ENCODE assay signal across 7 cellular contexts in the genomic region with DNA sequence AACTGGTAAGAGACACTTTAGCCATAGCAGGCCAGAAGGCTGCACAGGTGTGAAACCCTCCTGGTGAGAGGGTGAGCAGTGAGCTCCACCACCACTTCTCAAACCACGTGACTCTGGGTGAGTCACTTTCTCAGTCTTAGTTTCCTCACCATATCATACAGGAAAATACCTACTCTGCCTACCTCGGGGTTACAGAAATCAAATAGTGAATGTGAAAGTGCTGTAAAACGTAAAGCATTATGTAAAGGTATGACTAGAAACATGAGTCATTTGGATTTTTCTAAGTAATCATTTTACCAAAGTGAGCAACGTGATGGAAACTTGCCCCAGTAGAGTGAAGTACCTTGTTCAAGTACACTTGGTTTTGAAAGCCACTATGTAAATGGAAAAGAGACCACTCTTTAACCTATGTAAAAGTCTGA. TPM values are rescaled to one million over a fixed set of nuclear protein-coding genes. Genes with fewer than 3 reads are reported as not detected.
A peak's percentile ranks its signal among the peaks of the same experiment; 100 is the strongest.
DNase-seq lines count a peak whose midpoint lies in the region; ATAC-seq, FAIRE-seq and TF ChIP-seq lines count a peak whose summit lies in the region.

No MANE protein-coding gene starts in this region.

- peaks cover 6% of the 10 kb centered on the region for H3K36me3 Mint-ChIP-seq in endothelial cell (ENCODE audit: low read depth, unreplicated experiment)

- no peaks in the 10 kb centered on the region for H3K9me1 ChIP-seq in endothelial cell of umbilical vein (replicated peaks; ENCODE audit: control insufficient read depth, extremely low read depth, insufficient read depth, low read length)

- H3K27ac ChIP-seq in endothelial cell of umbilical vein (ENCODE audit: insufficient read depth, low read depth, low read length) = peak overlapping the region; percentile 17

- ATAC-seq in GM19452 (IDR thresholded peaks at IDR 0.05; ENCODE audit: unreplicated experiment) (peak; percentile 87), HG03342 (IDR thresholded peaks at IDR 0.05; ENCODE audit: unreplicated experiment) (peak; percentile 85)

- peaks cover 14% of the 10 kb centered on the region for H4K20me1 ChIP-seq in endothelial cell of umbilical vein (replicated peaks; ENCODE audit: control insufficient read depth, extremely low read depth, insufficient read depth, low read length)

- no peak overlapping the region for H3K4me3 ChIP-seq in endothelial cell of umbilical vein (replicated peaks in 1 of 3; ENCODE audit: insufficient read depth in 1 of 3, low read depth in 1 of 3, low read length in 3 of 3)

- TF ChIP-seq CTCF in endothelial cell of umbilical vein (IDR thresholded peaks at IDR 0.05; ENCODE audit: extremely low read depth in 1 of 2, insufficient read depth in 1 of 2, low read depth in 1 of 2, low read length in 2 of 2) = no peak
- no peak for TF ChIP-seq CTCF in endothelial cell (IDR thresholded peaks at IDR 0.05; ENCODE audit: unreplicated experiment)

- intact Hi-C loops in endothelial cell of umbilical vein (cut with micrococcal nuclease) = no loop called here

- POLR2A ChIA-PET in endothelial cell of umbilical vein (lab: Charles Lee) = no interaction called here

- H3K79me2 ChIP-seq in endothelial cell of umbilical vein (ENCODE audit: control insufficient read depth, insufficient read depth, low read length) = peaks cover 99% of the 10 kb centered on the region

- CTCF ChIA-PET in endothelial cell of umbilical vein (lab: Charles Lee) = interaction anchor here (0.8 to 2.5 kb wide), 3 partner anchors 17 to 41 kb away, joined by 3 to 6 read pairs (median 3); no protein-coding TSS in a partner anchor

- no peak overlapping the region for H3K4me3 Mint-ChIP-seq in endothelial cell (ENCODE audit: unreplicated experiment)

- no peak overlapping the region for H3K9ac ChIP-seq in endothelial cell of umbilical vein (replicated peaks; ENCODE audit: extremely low read depth, insufficient read depth, low read length)

- no peaks in the 10 kb centered on the region for H3K9me3 ChIP-seq in endothelial cell of umbilical vein (replicated peaks; ENCODE audit: control insufficient read depth, insufficient read depth, low read length)

- FAIRE-seq in endothelial cell of umbilical vein (lab: Jason Lieb, UNC) = no peak

- no peaks in the 10 kb centered on the region for H3K36me3 ChIP-seq in endothelial cell of umbilical vein (ENCODE audit: control insufficient read depth in 2 of 2, extremely low read depth in 1 of 2, insufficient read depth in 2 of 2, low read length in 2 of 2)

- H3K9me3 Mint-ChIP-seq in endothelial cell (ENCODE audit: unreplicated experiment) = no peaks in the 10 kb centered on the region

- peaks cover 32% of the 10 kb centered on the region for H3K4me1 Mint-ChIP-seq in endothelial cell (ENCODE audit: unreplicated experiment)

- TF ChIP-seq POLR2A in endothelial cell of umbilical vein (IDR thresholded peaks at IDR 0.05; ENCODE audit: low read depth, low read length) = no peak

- H3K4me2 ChIP-seq in endothelial cell of umbilical vein (ENCODE audit: insufficient read depth, low read length) = peak overlapping the region; percentile 71

- H3K27me3 Mint-ChIP-seq in endothelial cell (ENCODE audit: unreplicated experiment) = no peaks in the 10 kb centered on the region

- peak; percentile 82 for DNase-seq in activated CD4-positive, alpha-beta T cell treated with anti-CD3 and anti-CD28 coated beads for 48 hours
- DNase-seq in endothelial cell of umbilical vein (ENCODE audit: low read depth, low spot score) (peak; percentile 16), amygdala (lab: John Stamatoyannopoulos, UW) (no peak), endothelial cell (ENCODE audit: low spot score) (no peak)
- peak; percentile 23 to 34 for DNase-seq in stimulated activated CD4-positive, alpha-beta T cell treated with anti-CD3 and anti-CD28 coated beads, Interleukin-1b, Interleukin-23, amount 100 ng/mL, for 1 hour (ENCODE audit: low read depth in 2 of 2)

- peaks cover 26% of the 10 kb centered on the region for H3K4me1 ChIP-seq in endothelial cell of umbilical vein (ENCODE audit: control insufficient read depth, extremely low read depth, insufficient read depth, low read length)

- H2AFZ ChIP-seq in endothelial cell of umbilical vein (ENCODE audit: low read depth, low read length) = no peak overlapping the region

- H3K27me3 ChIP-seq in endothelial cell of umbilical vein (ENCODE audit: control insufficient read depth in 2 of 2, insufficient read depth in 2 of 2, low read length in 2 of 2) = no peaks in the 10 kb centered on the region

- dilution Hi-C loops in endothelial cell of umbilical vein (cut with MboI; ENCODE audit: extremely low pct_ligation_motif_present, low sequenced_read_pairs) = no loop called here

- BruUV-seq in endothelial cell of umbilical vein (replicated peaks; lab: Mats Ljungman, UMichigan) = no TSS peak

- no peak overlapping the region for H3K27ac Mint-ChIP-seq in endothelial cell (ENCODE audit: unreplicated experiment)

TF ChIP-seq in endothelial cell of umbilical vein, 7 proteins besides CTCF, POLR2A, EP300 and RAD21:
- TF ChIP-seq JUN (IDR thresholded peaks at IDR 0.05; ENCODE audit: borderline replicate concordance, insufficient read depth, insufficient read length, low read depth) (peak; percentile 28), GATA2 (IDR thresholded peaks at IDR 0.05; ENCODE audit: insufficient read depth, insufficient read length, low read depth, low read length) (no peak), FOS (IDR thresholded peaks at IDR 0.05; ENCODE audit: borderline replicate concordance, insufficient read depth, low read length) (peak; percentile 33)
TF ChIP-seq in endothelial cell of umbilical vein: peak in this region for 2.

RNA-seq across cellular contexts. Expression of gene USP12, which starts 40.4 kb away (rescaled TPM):
- total RNA-seq in endothelial cell of umbilical vein (31.5 and 33.4 TPM in 2 replicates), endothelial cell (ENCODE audit: unreplicated experiment) (29.7 TPM)
- 3.4 and 6.2 TPM in 2 replicates for polyA plus RNA-seq in endothelial cell of umbilical vein
- 9.1 and 9.2 TPM in 2 replicates for polyA plus RNA-seq in endothelial cell of umbilical vein (2011; cell fraction: cytosol; rRNA removed)
- polyA plus RNA-seq in endothelial cell of umbilical vein (2011; cell fraction: nucleus; rRNA removed) = 10.0 and 13.8 TPM in 2 replicates
- 20.2 and 37.7 TPM in 2 replicates for polyA plus RNA-seq in endothelial cell of umbilical vein (2012)
- 11.1 and 12.3 TPM in 2 replicates for polyA minus RNA-seq in endothelial cell of umbilical vein
- polyA minus RNA-seq in endothelial cell of umbilical vein (2011; cell fraction: cytosol; rRNA and poly(A)+ RNA removed) = 7.7 TPM
- 20.1 and 23.9 TPM in 2 replicates for polyA minus RNA-seq in endothelial cell of umbilical vein (2011; cell fraction: nucleus; rRNA and poly(A)+ RNA removed)

Comparison
In these comparisons a context has a peak if more than half of its experiments do, and no peak if none do; other contexts are left out.
1. DNase-seq: peak in activated CD4-positive, alpha-beta T cell treated with anti-CD3 and anti-CD28 coated beads for 48 hours (single experiment), endothelial cell of umbilical vein (single experiment) and stimulated activated CD4-positive, alpha-beta T cell treated with anti-CD3 and anti-CD28 coated beads, Interleukin-1b, Interleukin-23, amount 100 ng/mL, for 1 hour (2 of 2); none in amygdala (0 of 56) and endothelial cell (single experiment).